In the genomic region with DNA sequence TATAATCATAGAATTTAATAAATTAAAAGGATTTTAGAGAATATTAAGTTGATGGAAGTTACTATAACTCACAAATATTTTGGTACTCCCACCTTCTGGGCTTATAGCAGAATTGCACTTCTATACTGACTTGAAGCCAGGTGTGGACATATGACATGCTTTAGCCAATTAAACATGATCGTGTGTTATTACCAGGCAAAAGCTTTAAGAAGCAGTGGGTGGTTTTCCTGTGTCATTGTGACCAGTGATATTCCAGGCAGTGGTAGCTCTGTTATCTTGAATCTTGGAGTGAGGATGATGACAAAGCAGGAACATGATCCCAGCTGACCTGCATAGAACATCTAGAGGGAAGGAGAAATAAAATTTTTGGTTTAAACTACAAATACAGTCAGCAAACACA, we compare ENCODE assay signal across 8 cellular contexts.
DNase-seq lines count a peak whose midpoint lies in the region; ATAC-seq and TF ChIP-seq lines count a peak whose summit lies in the region.

No MANE protein-coding gene starts in this region.

- peaks cover 8% of the 10 kb centered on the region for H3K4me1 Mint-ChIP-seq in central memory CD8-positive, alpha-beta T cell
- H3K4me1 Mint-ChIP-seq in progenitor cell of endocrine pancreas (ENCODE audit: low read depth) = no peaks in the 10 kb centered on the region
- H3K4me1 Mint-ChIP-seq in activated T-helper 2 cell treated with anti-CD3 and anti-CD28 coated beads, Interferon-gamma antibody, Interleukin-2, Interleukin-4, amounts not matched to agents 10 μg/mL and 5 μg/mL and 100 μg/mL, durations not matched to agents 14 hours and 24 hours and 36 hours (ENCODE audit: low read depth) = no peaks in the 10 kb centered on the region

- H3K79me2 ChIP-seq in Loucy (ENCODE audit: insufficient read depth, low read length) = no peaks in the 10 kb centered on the region

- no peaks in the 10 kb centered on the region for H3K9me2 ChIP-seq in Loucy (replicated peaks; ENCODE audit: low read depth, low read length)

- no peak overlapping the region for H3K4me2 ChIP-seq in Loucy (ENCODE audit: low read depth, low read length, poor library complexity, severe bottlenecking)

- H3K9me3 ChIP-seq in Loucy (ENCODE audit: insufficient read depth, low read depth, low read length) = no peaks in the 10 kb centered on the region

- peak overlapping the region; percentile 44 for H2AFZ ChIP-seq in Loucy (ENCODE audit: low read length)

- H3K36me3 ChIP-seq in Loucy (ENCODE audit: insufficient read depth, low read length) = no peaks in the 10 kb centered on the region

- no peaks in the 10 kb centered on the region for H4K20me1 ChIP-seq in Loucy (ENCODE audit: insufficient read depth, low read length, poor library complexity, severe bottlenecking)

- no peak overlapping the region for H3K4me3 Mint-ChIP-seq in central memory CD8-positive, alpha-beta T cell
- no peak overlapping the region for H3K4me3 Mint-ChIP-seq in progenitor cell of endocrine pancreas (ENCODE audit: low read depth)
- no peak overlapping the region for H3K4me3 Mint-ChIP-seq in activated T-helper 2 cell treated with anti-CD3 and anti-CD28 coated beads, Interferon-gamma antibody, Interleukin-2, Interleukin-4, amounts not matched to agents 10 μg/mL and 5 μg/mL and 100 μg/mL, durations not matched to agents 14 hours and 24 hours and 36 hours (ENCODE audit: low read depth)

- no peaks in the 10 kb centered on the region for H3K9me3 Mint-ChIP-seq in central memory CD8-positive, alpha-beta T cell
- no peaks in the 10 kb centered on the region for H3K9me3 Mint-ChIP-seq in progenitor cell of endocrine pancreas (ENCODE audit: low read depth)
- H3K9me3 Mint-ChIP-seq in activated T-helper 2 cell treated with anti-CD3 and anti-CD28 coated beads, Interferon-gamma antibody, Interleukin-2, Interleukin-4, amounts not matched to agents 10 μg/mL and 5 μg/mL and 100 μg/mL, durations not matched to agents 14 hours and 24 hours and 36 hours = no peaks in the 10 kb centered on the region

- peaks cover 2% of the 10 kb centered on the region for H3K36me3 Mint-ChIP-seq in central memory CD8-positive, alpha-beta T cell (ENCODE audit: insufficient read depth)
- H3K36me3 Mint-ChIP-seq in progenitor cell of endocrine pancreas (ENCODE audit: insufficient read depth) = no peaks in the 10 kb centered on the region
- no peaks in the 10 kb centered on the region for H3K36me3 Mint-ChIP-seq in activated T-helper 2 cell treated with anti-CD3 and anti-CD28 coated beads, Interferon-gamma antibody, Interleukin-2, Interleukin-4, amounts not matched to agents 10 μg/mL and 5 μg/mL and 100 μg/mL, durations not matched to agents 14 hours and 24 hours and 36 hours (ENCODE audit: low read depth)

- H3K27ac Mint-ChIP-seq in central memory CD8-positive, alpha-beta T cell (ENCODE audit: low read depth) = no peak overlapping the region
- no peak overlapping the region for H3K27ac Mint-ChIP-seq in progenitor cell of endocrine pancreas
- no peak overlapping the region for H3K27ac Mint-ChIP-seq in activated T-helper 2 cell treated with anti-CD3 and anti-CD28 coated beads, Interferon-gamma antibody, Interleukin-2, Interleukin-4, amounts not matched to agents 10 μg/mL and 5 μg/mL and 100 μg/mL, durations not matched to agents 14 hours and 24 hours and 36 hours

- peaks cover 5% of the 10 kb centered on the region for H3K4me1 ChIP-seq in Loucy (ENCODE audit: insufficient read depth, low read length, poor library complexity, severe bottlenecking)

- no peaks in the 10 kb centered on the region for H3K27me3 Mint-ChIP-seq in central memory CD8-positive, alpha-beta T cell
- H3K27me3 Mint-ChIP-seq in progenitor cell of endocrine pancreas = no peaks in the 10 kb centered on the region
- H3K27me3 Mint-ChIP-seq in activated T-helper 2 cell treated with anti-CD3 and anti-CD28 coated beads, Interferon-gamma antibody, Interleukin-2, Interleukin-4, amounts not matched to agents 10 μg/mL and 5 μg/mL and 100 μg/mL, durations not matched to agents 14 hours and 24 hours and 36 hours (ENCODE audit: low read depth) = no peaks in the 10 kb centered on the region

- peak; percentile 49 for ATAC-seq in central memory CD8-positive, alpha-beta T cell (replicated peaks; ENCODE audit: extremely low read depth, poor library complexity, severe bottlenecking)
- no peak for ATAC-seq in GM21360 (IDR thresholded peaks at IDR 0.05; ENCODE audit: unreplicated experiment)

- intact Hi-C loops in activated T-helper 2 cell treated with anti-CD3 and anti-CD28 coated beads, Interferon-gamma antibody, Interleukin-2, Interleukin-4, amounts not matched to agents 10 μg/mL and 5 μg/mL and 100 μg/mL, durations not matched to agents 14 hours and 24 hours and 36 hours (cut with micrococcal nuclease) = no loop called here

- no peak overlapping the region for H3K4me3 ChIP-seq in Loucy (ENCODE audit: low read length, poor library complexity, severe bottlenecking)

- no peaks in the 10 kb centered on the region for H3K27me3 ChIP-seq in Loucy (ENCODE audit: insufficient read depth, low read length, poor library complexity, severe bottlenecking)

- H3K9ac ChIP-seq in Loucy (ENCODE audit: low read depth, low read length, poor library complexity, severe bottlenecking) = no peak overlapping the region

- no peaks in the 10 kb centered on the region for H3F3A ChIP-seq in Loucy (ENCODE audit: low read depth)

- DNase-seq in NCI-H446 treated with DMSO at 0.1 percent for 48 hours (lab: John Stamatoyannopoulos, UW) (peak; percentile 3), NCI-H446 (lab: John Stamatoyannopoulos, UW) (no peak), progenitor cell of endocrine pancreas (ENCODE audit: low spot score, unreplicated experiment) (no peak), NCI-H128 (lab: John Stamatoyannopoulos, UW; ENCODE audit: unreplicated experiment) (no peak)
- no peak for DNase-seq in central memory CD8-positive, alpha-beta T cell (ENCODE audit: low spot score in 2 of 2)
- DNase-seq in activated T-helper 2 cell treated with anti-CD3 and anti-CD28 coated beads, Interferon-gamma antibody, Interleukin-2, Interleukin-4, amounts not matched to agents 10 μg/mL and 5 μg/mL and 100 μg/mL, durations not matched to agents 14 hours and 24 hours and 36 hours (ENCODE audit: low spot score) = no peak

- TF ChIP-seq CTCF in Loucy (conservative IDR thresholded peaks at IDR 0.05; ENCODE audit: low read length) (peak; percentile 40), progenitor cell of endocrine pancreas (IDR thresholded peaks at IDR 0.05; ENCODE audit: unreplicated experiment) (peak; percentile 38)
